In genomic region chr18:11500153-11501122, GRCh38 we compare ENCODE assay signal across 8 cellular contexts.
DNase-seq lines count a peak whose midpoint lies in the region; ATAC-seq, FAIRE-seq and TF ChIP-seq lines count a peak whose summit lies in the region.

No MANE protein-coding gene starts in this region.

- TF ChIP-seq POLR2A in GM12878 (IDR thresholded peaks at IDR 0.05; ENCODE audit: low read depth, low read length), result no peak

- no peaks in the 10 kb centered on the region for H3K36me3 ChIP-seq in GM12878 (ENCODE audit: control insufficient read depth in 2 of 2, insufficient read depth in 2 of 2, low read length in 1 of 2)
- no peaks in the 10 kb centered on the region for H3K36me3 ChIP-seq in colonic mucosa

- H3K4me3 ChIP-seq in GM12878 (no peak overlapping the region), colonic mucosa (no peak overlapping the region)

- SMC1A ChIA-PET in GM12878 (lab: Charles Lee; ENCODE audit: uncharacterized antibody, unreplicated experiment), result interaction anchor here (0.6 to 0.7 kb wide), 2 partner anchors 13 to 273 kb away, joined by 3 read pairs; no protein-coding TSS in a partner anchor

- no peaks in the 10 kb centered on the region for H4K20me1 ChIP-seq in GM12878 (ENCODE audit: control insufficient read depth, insufficient read depth)

- BruUV-seq in GM12878 (replicated peaks; lab: Mats Ljungman, UMichigan), result no TSS peak

- DNase-seq in GM12878 (ENCODE audit: low read depth, low spot score), result peak; percentile 56
- no peak for DNase-seq in sciatic nerve (ENCODE audit: low spot score)
- DNase-seq in ecto neural progenitor cell (ENCODE audit: low spot score), result no peak
- DNase-seq in colonic mucosa, result no peak
- no peak for DNase-seq in NCI-H1436 treated with DMSO at 0.1 percent for 48 hours (lab: John Stamatoyannopoulos, UW)
- no peak for DNase-seq in SKM-1 (lab: John Stamatoyannopoulos, UW; ENCODE audit: unreplicated experiment)

- H3K4me2 ChIP-seq in GM12878 (ENCODE audit: control insufficient read depth, insufficient read depth), result no peak overlapping the region; the same call in 1 of the 2 replicates

- 27% methylated on average over 8 of the region's 8 CpGs for WGBS in GM12878 (ENCODE audit: insufficient coverage, insufficient replicate concordance, low lambda C conversion rate, missing lambda C conversion rate)

- CTCF ChIA-PET in GM12878 (lab: Yijun Ruan, JAX), result no interaction called here

- in situ Hi-C loops in GM12878 (cut with MboI), result no loop called here

- intact Hi-C loops in GM12878 (cut with micrococcal nuclease; ENCODE audit: unreplicated experiment) (no loop called here), sciatic nerve (cut with DNase I) (no loop called here), colonic mucosa (cut with DNase I) (no loop called here)

- no peaks in the 10 kb centered on the region for H3K79me2 ChIP-seq in GM12878 (ENCODE audit: control insufficient read depth, insufficient read depth, low read length)

- ATAC-seq in GM19043 (IDR thresholded peaks at IDR 0.05; ENCODE audit: low read depth, unreplicated experiment) (peak; percentile 63), HG03558 (IDR thresholded peaks at IDR 0.05; ENCODE audit: extremely low read depth, unreplicated experiment) (peak; percentile 61), GM12878 (peak; percentile 97), sciatic nerve (peak; percentile 77)

- TF ChIP-seq CTCF in GM12878 (IDR thresholded peaks at IDR 0.05 in 2 of 3, conservative IDR thresholded peaks at IDR 0.05 in 1 of 3; ENCODE audit: control insufficient read depth in 2 of 3, extremely low read depth in 1 of 3, insufficient read depth in 1 of 3, low read depth in 3 of 3, low read length in 3 of 3), result no peak
- no peak for TF ChIP-seq CTCF in colonic mucosa (IDR thresholded peaks at IDR 0.05)

- H3K27me3 ChIP-seq in GM12878 (replicated peaks in 1 of 2; ENCODE audit: control insufficient read depth in 2 of 2, insufficient read depth in 2 of 2, low read length in 1 of 2) (no peaks in the 10 kb centered on the region), colonic mucosa (no peaks in the 10 kb centered on the region)

- H3K9me3 ChIP-seq in GM12878 (replicated peaks; ENCODE audit: control insufficient read depth, insufficient read depth, low read length) (no peaks in the 10 kb centered on the region), colonic mucosa (no peaks in the 10 kb centered on the region)

- TF ChIP-seq RAD21 in GM12878 (IDR thresholded peaks at IDR 0.05; ENCODE audit: insufficient read depth, low read depth, low read length), result no peak

- RAD21 ChIA-PET in GM12878 (lab: Charles Lee; ENCODE audit: unreplicated experiment), result no interaction called here

- FAIRE-seq in GM12878 (lab: Jason Lieb, UNC), result peak; percentile 7

- POLR2A ChIA-PET in GM12878 (lab: Charles Lee), result no interaction called here

- TF ChIP-seq EP300 in GM12878 (IDR thresholded peaks at IDR 0.05; ENCODE audit: borderline replicate concordance in 1 of 2, control insufficient read depth in 1 of 2, low read depth in 2 of 2, low read length in 2 of 2), result 0 out of 4 replicates have a peak, but pooled peaks of 1 of the 2 experiments have one; percentile 34

- H2AFZ ChIP-seq in GM12878 (ENCODE audit: control insufficient read depth, low read depth, low read length), result no peak overlapping the region

- H3K27ac ChIP-seq in GM12878 (ENCODE audit: control insufficient read depth, insufficient read depth) (no peak overlapping the region), colonic mucosa (no peak overlapping the region)

- no peaks in the 10 kb centered on the region for H3K4me1 ChIP-seq in GM12878 (ENCODE audit: control insufficient read depth, insufficient read depth, low read length)
- no peaks in the 10 kb centered on the region for H3K4me1 ChIP-seq in colonic mucosa

- H3K9ac ChIP-seq in GM12878 (ENCODE audit: control insufficient read depth, insufficient read depth, low read length), result no peak overlapping the region
- no peak overlapping the region for H3K9ac ChIP-seq in colonic mucosa (ENCODE audit: low read depth in 2 of 2, low read length in 2 of 2)

TF ChIP-seq in GM12878, 131 proteins besides CTCF, POLR2A, EP300 and RAD21 (continues in another document):
- TF ChIP-seq ZBTB40 (IDR thresholded peaks at IDR 0.05; ENCODE audit: borderline replicate concordance) (no peak), STAT3 (IDR thresholded peaks at IDR 0.05; ENCODE audit: low read depth, low read length) (no peak), SPI1 (IDR thresholded peaks at IDR 0.05; ENCODE audit: borderline replicate concordance, insufficient read depth, low read depth, low read length) (no peak), BCL11A (IDR thresholded peaks at IDR 0.05; ENCODE audit: low read depth, low read length) (0 out of 2 replicates have a peak, but pooled peaks have one; percentile 34), CHD4 (IDR thresholded peaks at IDR 0.05) (no peak), NR2F1 (conservative IDR thresholded peaks at IDR 0.05) (0 out of 2 replicates have a peak, but pooled peaks have one; percentile 53), ZNF384 (IDR thresholded peaks at IDR 0.05; ENCODE audit: borderline replicate concordance, low read depth, low read length) (no peak), PBX3 (IDR thresholded peaks at IDR 0.05; ENCODE audit: insufficient replicate concordance, low read depth, low read length) (no peak)
- TF ChIP-seq, protein P1, sequence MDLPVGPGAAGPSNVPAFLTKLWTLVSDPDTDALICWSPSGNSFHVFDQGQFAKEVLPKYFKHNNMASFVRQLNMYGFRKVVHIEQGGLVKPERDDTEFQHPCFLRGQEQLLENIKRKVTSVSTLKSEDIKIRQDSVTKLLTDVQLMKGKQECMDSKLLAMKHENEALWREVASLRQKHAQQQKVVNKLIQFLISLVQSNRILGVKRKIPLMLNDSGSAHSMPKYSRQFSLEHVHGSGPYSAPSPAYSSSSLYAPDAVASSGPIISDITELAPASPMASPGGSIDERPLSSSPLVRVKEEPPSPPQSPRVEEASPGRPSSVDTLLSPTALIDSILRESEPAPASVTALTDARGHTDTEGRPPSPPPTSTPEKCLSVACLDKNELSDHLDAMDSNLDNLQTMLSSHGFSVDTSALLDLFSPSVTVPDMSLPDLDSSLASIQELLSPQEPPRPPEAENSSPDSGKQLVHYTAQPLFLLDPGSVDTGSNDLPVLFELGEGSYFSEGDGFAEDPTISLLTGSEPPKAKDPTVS (IDR thresholded peaks at IDR 0.05; ENCODE audit: low read depth, low read length), result no peak
